In genomic region chr6:55040102-55040848, GRCh38 we compare ENCODE assay signal across 11 cellular contexts.
A peak's percentile ranks its signal among the peaks of the same experiment; 100 is the strongest.
DNase-seq lines count a peak whose midpoint lies in the region; ATAC-seq and TF ChIP-seq lines count a peak whose summit lies in the region.
"Had no signal": no experiment of that assay in that cellular context is flagged by ENCODE, and none has a peak within 500 bp of the region (broad histone marks: within the 10 kb centered on the region; RNA-seq: fewer than 3 reads in every experiment).

No MANE protein-coding gene starts in this region.

- no peak overlapping the region for H3K4me3 Mint-ChIP-seq in stimulated activated naive B cell treated with anti-CD40 and anti-IgM and Interleukin-4, amounts not matched to agents 10 μg/mL and 1 μg/mL and 100 μg/mL, for 72 hours
- H3K4me3 Mint-ChIP-seq: activated naive CD8-positive, alpha-beta T cell treated with anti-CD3 and anti-CD28 coated beads for 36 hours; neural crest cell had no signal

- no peaks in the 10 kb centered on the region for H3K36me3 ChIP-seq in fibroblast of lung (ENCODE audit: control insufficient read depth, insufficient read depth, low read length)

- peak; percentile 57 to 76 for ATAC-seq in stimulated activated naive B cell treated with anti-CD40 and anti-IgM and Interleukin-4, amounts not matched to agents 10 μg/mL and 1 μg/mL and 100 μg/mL, for 72 hours (replicated peaks)
- no peak for ATAC-seq in GM21528 (IDR thresholded peaks at IDR 0.05; ENCODE audit: low FRiP score, unreplicated experiment)
- ATAC-seq: left ventricle myocardium superior had no signal

- H2AFZ ChIP-seq in fibroblast of lung (ENCODE audit: low read length) = no peak overlapping the region

- TF ChIP-seq CTCF in fibroblast of lung (conservative IDR thresholded peaks at IDR 0.05 in 1 of 2, IDR thresholded peaks at IDR 0.05 in 1 of 2; ENCODE audit: low read depth in 1 of 2, low read length in 2 of 2) = no peak

- H3K9ac ChIP-seq in fibroblast of lung (ENCODE audit: insufficient read depth, low read length) = no peak overlapping the region

- no peaks in the 10 kb centered on the region for H3K9me3 ChIP-seq in fibroblast of lung (ENCODE audit: control insufficient read depth, insufficient read depth, low read depth, low read length)

- H3K27ac ChIP-seq in fibroblast of lung (ENCODE audit: insufficient read depth, low read length) = no peak overlapping the region
- H3K27ac ChIP-seq: HL-60 had no signal

- H3K4me3 ChIP-seq in fibroblast of lung (replicated peaks in 1 of 4; ENCODE audit: control extremely low read depth in 1 of 4, insufficient read depth in 1 of 4, low read depth in 3 of 4, low read length in 4 of 4) = no peak overlapping the region

- no peaks in the 10 kb centered on the region for H3K79me2 ChIP-seq in fibroblast of lung (ENCODE audit: control insufficient read depth, insufficient read depth, low read length)

- no peaks in the 10 kb centered on the region for H3K4me1 ChIP-seq in fibroblast of lung (ENCODE audit: control insufficient read depth, extremely low read depth, insufficient read depth, low read length)

- no peaks in the 10 kb centered on the region for H3K27me3 ChIP-seq in fibroblast of lung (ENCODE audit: control insufficient read depth, insufficient read depth, low read length)

- DNase-seq in H4 (ENCODE audit: low spot score) (peak; percentile 71), OCI-M1 (lab: John Stamatoyannopoulos, UW) (peak; percentile 30), fibroblast of lung (ENCODE audit: low read depth in 2 of 2) (peak; percentile 92 to 95), NCI-H345 (lab: John Stamatoyannopoulos, UW) (no peak)
- no peak for DNase-seq in stimulated activated naive B cell treated with anti-CD40 and anti-IgM and Interleukin-4, amounts not matched to agents 10 μg/mL and 1 μg/mL and 100 μg/mL, for 72 hours
- DNase-seq in activated CD4-positive, CD25-positive, alpha-beta regulatory T cell (lab: John Stamatoyannopoulos, UW) = no peak
- DNase-seq: activated naive CD8-positive, alpha-beta T cell treated with anti-CD3 and anti-CD28 coated beads for 36 hours; left ventricle myocardium superior had no signal

- H3K27ac Mint-ChIP-seq in stimulated activated naive B cell treated with anti-CD40 and anti-IgM and Interleukin-4, amounts not matched to agents 10 μg/mL and 1 μg/mL and 100 μg/mL, for 72 hours = no peak overlapping the region
- H3K27ac Mint-ChIP-seq: activated naive CD8-positive, alpha-beta T cell treated with anti-CD3 and anti-CD28 coated beads for 36 hours had no signal

- H3K36me3 Mint-ChIP-seq in stimulated activated naive B cell treated with anti-CD40 and anti-IgM and Interleukin-4, amounts not matched to agents 10 μg/mL and 1 μg/mL and 100 μg/mL, for 72 hours = no peaks in the 10 kb centered on the region
- H3K36me3 Mint-ChIP-seq: activated naive CD8-positive, alpha-beta T cell treated with anti-CD3 and anti-CD28 coated beads for 36 hours had no signal

- H3K27me3 Mint-ChIP-seq in stimulated activated naive B cell treated with anti-CD40 and anti-IgM and Interleukin-4, amounts not matched to agents 10 μg/mL and 1 μg/mL and 100 μg/mL, for 72 hours = no peaks in the 10 kb centered on the region
- H3K27me3 Mint-ChIP-seq: activated naive CD8-positive, alpha-beta T cell treated with anti-CD3 and anti-CD28 coated beads for 36 hours had no signal

- H3K9me3 Mint-ChIP-seq in stimulated activated naive B cell treated with anti-CD40 and anti-IgM and Interleukin-4, amounts not matched to agents 10 μg/mL and 1 μg/mL and 100 μg/mL, for 72 hours = peaks cover 0 to 9% of the 10 kb centered on the region in 2 donors

- peaks cover 5 to 7% of the 10 kb centered on the region in 2 donors for H3K4me1 Mint-ChIP-seq in stimulated activated naive B cell treated with anti-CD40 and anti-IgM and Interleukin-4, amounts not matched to agents 10 μg/mL and 1 μg/mL and 100 μg/mL, for 72 hours
- H3K4me1 Mint-ChIP-seq: activated naive CD8-positive, alpha-beta T cell treated with anti-CD3 and anti-CD28 coated beads for 36 hours; neural crest cell had no signal

- H3K4me2 ChIP-seq in fibroblast of lung (ENCODE audit: extremely low read depth, insufficient read depth, low read length) = no peak overlapping the region

- H4K20me1 ChIP-seq in fibroblast of lung (ENCODE audit: control insufficient read depth, extremely low read depth, insufficient read depth, low read length) = no peaks in the 10 kb centered on the region

Comparison
In these comparisons a context has a peak if more than half of its experiments do, and no peak if none do; other contexts are left out.
1. DNase-seq: peak in H4 (single experiment), OCI-M1 (single experiment) and fibroblast of lung (2 of 2); none in stimulated activated naive B cell treated with anti-CD40 and anti-IgM and Interleukin-4, amounts not matched to agents 10 μg/mL and 1 μg/mL and 100 μg/mL, for 72 hours (single experiment), NCI-H345 (single experiment) and activated CD4-positive, CD25-positive, alpha-beta regulatory T cell (0 of 4).